ENCODE assay signal across 1 cellular context in the genomic region with DNA sequence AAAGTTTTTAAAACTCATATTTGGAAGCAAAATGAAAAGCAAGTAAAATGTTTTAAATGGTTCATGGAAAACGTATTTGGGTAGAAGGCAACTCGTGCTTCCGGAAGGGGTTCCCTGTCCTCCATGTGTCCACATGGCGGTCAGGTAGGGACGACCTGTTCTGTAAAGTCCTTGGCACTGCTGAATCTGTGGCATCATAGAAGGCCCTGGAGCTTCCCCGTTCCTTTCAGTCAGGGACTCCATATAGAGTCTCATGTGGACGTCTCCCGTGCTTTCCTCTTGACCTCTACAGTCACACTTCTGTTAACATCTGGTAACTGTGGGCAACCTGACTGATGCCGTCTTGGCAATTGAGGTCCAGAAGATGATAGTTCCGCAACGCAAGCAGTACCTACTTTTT.
TF ChIP-seq lines count a peak whose summit lies in the region.

No MANE protein-coding gene starts in this region.

TF ChIP-seq in IMR-90, 13 proteins besides CTCF, POLR2A, EP300 and RAD21:
- no peak for TF ChIP-seq BHLHE40 (IDR thresholded peaks at IDR 0.05; ENCODE audit: low read depth, low read length)
- no peak for TF ChIP-seq MAZ (IDR thresholded peaks at IDR 0.05; ENCODE audit: borderline replicate concordance, low read depth, low read length)
TF ChIP-seq in IMR-90: peak in this region for 0.
